ENCODE assay signal across 16 cellular contexts in genomic region chr3:60582285-60582684, GRCh38.
DNase-seq lines count a peak whose midpoint lies in the region; ATAC-seq, FAIRE-seq and TF ChIP-seq lines count a peak whose summit lies in the region.
"Had no signal": no experiment of that assay in that cellular context is flagged by ENCODE, and none has a peak within 500 bp of the region (broad histone marks: within the 10 kb centered on the region; RNA-seq: fewer than 3 reads in every experiment).

No MANE protein-coding gene starts in this region.

- H3K9ac ChIP-seq in HUES6 (ENCODE audit: low read length), result no peak overlapping the region
- H3K9ac ChIP-seq in HepG2 (ENCODE audit: insufficient read depth, low read depth, low read length), result no peak overlapping the region

- no peak for TF ChIP-seq RAD21 in HepG2 (CRISPR knock-in tag; IDR thresholded peaks at IDR 0.05)

- no peak for DNase-seq in AG04450 (ENCODE audit: low read depth, low spot score)
- no peak for DNase-seq in body of pancreas
- no peak for DNase-seq in HepG2 (ENCODE audit: low spot score)
- DNase-seq in cerebellar nuclear complex (lab: John Stamatoyannopoulos, UW), result no peak
- DNase-seq in NCI-H2029 (lab: John Stamatoyannopoulos, UW), result no peak
- no peak for DNase-seq in Peyer's patch
- DNase-seq: activated B cell treated with CpG ODN at 0.5 μM for 24 hours; CD4-positive, CD25-positive, alpha-beta regulatory T cell; central memory CD4-positive, alpha-beta T cell; KG1; midbrain; NCI-H2171 treated with DMSO at 0.1 percent for 48 hours had no signal

- in situ Hi-C loops in HepG2 (cut with HindIII; ENCODE audit: extremely low pct_ligation_motif_present, low pct_unique_long_range_greater_than_20kb), result no loop called here

- peak; percentile 16; the same call in 1 of the 2 replicates for TF ChIP-seq CTCF in AG04450 (IDR thresholded peaks at IDR 0.05; ENCODE audit: low read depth, low read length)
- TF ChIP-seq CTCF in body of pancreas (IDR thresholded peaks at IDR 0.05), result peak in 4 of 7 experiments; percentile 30 to 41 (median 35)
- 0 out of 2 replicates have a peak, but pooled peaks have one; percentile 28 for TF ChIP-seq CTCF in HepG2 (CRISPR knock-in tag; IDR thresholded peaks at IDR 0.05)
- TF ChIP-seq CTCF in Peyer's patch (IDR thresholded peaks at IDR 0.05), result peak in 1 of 6 experiments; percentile 4

- CTCF ChIA-PET in AG04450 (lab: Charles Lee) (interaction anchor here (0.7 to 2.3 kb wide), 3 partner anchors 19 to 367 kb away, joined by 3 to 10 read pairs (median 4); no protein-coding TSS in a partner anchor), HepG2 (lab: Yijun Ruan, JAX; ENCODE audit: low intra/inter-chr PET ratio, low total read pairs) (no interaction called here)

- H2AFZ ChIP-seq in HepG2 (ENCODE audit: low read length), result no peak overlapping the region

- no peak overlapping the region for H3K4me2 ChIP-seq in HepG2 (ENCODE audit: low read depth, low read length)

- no peak for TF ChIP-seq POLR2A in body of pancreas (IDR thresholded peaks at IDR 0.05)
- TF ChIP-seq POLR2A in HepG2 (IDR thresholded peaks at IDR 0.05; ENCODE audit: insufficient read depth in 1 of 2, low read depth in 2 of 2, low read length in 2 of 2), result no peak
- TF ChIP-seq POLR2A in Peyer's patch (IDR thresholded peaks at IDR 0.05), result no peak

- TF ChIP-seq EP300 in HepG2 (IDR thresholded peaks at IDR 0.05; ENCODE audit: low read depth in 2 of 2, low read length in 2 of 2), result no peak
- no peak for TF ChIP-seq EP300 in HepG2 (CRISPR knock-in tag; IDR thresholded peaks at IDR 0.05; ENCODE audit: borderline replicate concordance)

- H3K36me3 ChIP-seq in HUES6 (ENCODE audit: control insufficient read depth, insufficient read depth, low read length) (no peaks in the 10 kb centered on the region), body of pancreas (replicated peaks in 1 of 2; ENCODE audit: insufficient read depth in 1 of 2, low read depth in 2 of 2) (no peaks in the 10 kb centered on the region), HepG2 (replicated peaks in 1 of 2; ENCODE audit: control insufficient read depth in 1 of 2, insufficient read depth in 2 of 2, low read length in 2 of 2) (no peaks in the 10 kb centered on the region), Peyer's patch (no peaks in the 10 kb centered on the region)
- H3K36me3 ChIP-seq: right atrium auricular region, thyroid gland had no signal

- no peak for ATAC-seq in body of pancreas
- no peak for ATAC-seq in HepG2
- ATAC-seq in GM19351 (IDR thresholded peaks at IDR 0.05; ENCODE audit: unreplicated experiment), result no peak

- FAIRE-seq in HepG2 (lab: Jason Lieb, UNC), result no peak

- POLR2A ChIA-PET in AG04450 (lab: Yijun Ruan, JAX) (no interaction called here), HepG2 (lab: Yijun Ruan, JAX) (no interaction called here)

- no TSS peak for BruUV-seq in HepG2 (replicated peaks; lab: Mats Ljungman, UMichigan)

- H4K20me1 ChIP-seq in HepG2 (ENCODE audit: insufficient read depth, low read length), result no peaks in the 10 kb centered on the region

- no peak overlapping the region for H3K4me3 ChIP-seq in AG04450 (ENCODE audit: low read depth, low read length)
- no peak overlapping the region for H3K4me3 ChIP-seq in HUES6 (ENCODE audit: low read depth, low read length)
- H3K4me3 ChIP-seq in body of pancreas, result no peak overlapping the region
- no peak overlapping the region for H3K4me3 ChIP-seq in HepG2 (replicated peaks in 1 of 3; ENCODE audit: insufficient read depth in 1 of 3, low read depth in 2 of 3, low read length in 3 of 3)
- no peak overlapping the region for H3K4me3 ChIP-seq in Peyer's patch
- H3K4me3 ChIP-seq: right atrium auricular region, thyroid gland had no signal

- H3K27me3 ChIP-seq in AG04450 (ENCODE audit: control insufficient read depth, insufficient read depth, low read length) (no peaks in the 10 kb centered on the region), HUES6 (ENCODE audit: control insufficient read depth, insufficient read depth, low read length) (no peaks in the 10 kb centered on the region), body of pancreas (no peaks in the 10 kb centered on the region), HepG2 (ENCODE audit: control insufficient read depth in 1 of 2, insufficient read depth in 2 of 2, low read length in 2 of 2) (no peaks in the 10 kb centered on the region), Peyer's patch (no peaks in the 10 kb centered on the region)
- H3K27me3 ChIP-seq: right atrium auricular region, thyroid gland had no signal

- intact Hi-C loops in body of pancreas (cut with DNase I) (no loop called here), HepG2 (cut with micrococcal nuclease; ENCODE audit: unreplicated experiment) (loop anchor here (2.0 kb wide), 1 partner anchor 161 kb away; no protein-coding TSS in a partner anchor)

- 58 to 61% methylated on average over 3 of the region's 3 CpGs for WGBS in body of pancreas, 2 donors
- 16% methylated on average over 3 of the region's 3 CpGs for WGBS in HepG2 (ENCODE audit: low lambda C conversion rate)

- H3K27ac ChIP-seq in AG04450 (ENCODE audit: low read depth, low read length) (no peak overlapping the region), HUES6 (ENCODE audit: low read depth, low read length) (peak overlapping the region; percentile 8; the same call in 1 of the 2 replicates), body of pancreas (no peak overlapping the region), HepG2 (ENCODE audit: extremely low read length, insufficient read depth, low read length) (no peak overlapping the region), Peyer's patch (no peak overlapping the region)
- H3K27ac ChIP-seq: right atrium auricular region, thyroid gland had no signal

- H3K9me3 ChIP-seq in AG04450 (ENCODE audit: control insufficient read depth, insufficient read depth, low read length), result no peaks in the 10 kb centered on the region
- H3K9me3 ChIP-seq in HUES6 (ENCODE audit: control insufficient read depth, insufficient read depth, low read depth, low read length), result peaks cover 3% of the 10 kb centered on the region; the same call in 1 of the 2 replicates
- H3K9me3 ChIP-seq in body of pancreas, result no peaks in the 10 kb centered on the region
- H3K9me3 ChIP-seq in HepG2 (ENCODE audit: low read length), result no peaks in the 10 kb centered on the region
- H3K9me3 ChIP-seq in Peyer's patch, result no peaks in the 10 kb centered on the region
- H3K9me3 ChIP-seq: right atrium auricular region, thyroid gland had no signal

- peaks cover 9% of the 10 kb centered on the region; the same call in 1 of the 2 replicates for H3K4me1 ChIP-seq in HUES6 (ENCODE audit: control insufficient read depth, insufficient read depth, low read length)
- H3K4me1 ChIP-seq in body of pancreas, result no peaks in the 10 kb centered on the region
- no peaks in the 10 kb centered on the region for H3K4me1 ChIP-seq in HepG2 (ENCODE audit: insufficient read depth, low read length)
- H3K4me1 ChIP-seq in Peyer's patch, result no peaks in the 10 kb centered on the region
- H3K4me1 ChIP-seq: right atrium auricular region had no signal

- no peaks in the 10 kb centered on the region for H3K79me2 ChIP-seq in HepG2 (ENCODE audit: insufficient read depth, low read length)

TF ChIP-seq in HepG2, 621 proteins besides CTCF, POLR2A, EP300 and RAD21:
- TF ChIP-seq, protein P1, sequence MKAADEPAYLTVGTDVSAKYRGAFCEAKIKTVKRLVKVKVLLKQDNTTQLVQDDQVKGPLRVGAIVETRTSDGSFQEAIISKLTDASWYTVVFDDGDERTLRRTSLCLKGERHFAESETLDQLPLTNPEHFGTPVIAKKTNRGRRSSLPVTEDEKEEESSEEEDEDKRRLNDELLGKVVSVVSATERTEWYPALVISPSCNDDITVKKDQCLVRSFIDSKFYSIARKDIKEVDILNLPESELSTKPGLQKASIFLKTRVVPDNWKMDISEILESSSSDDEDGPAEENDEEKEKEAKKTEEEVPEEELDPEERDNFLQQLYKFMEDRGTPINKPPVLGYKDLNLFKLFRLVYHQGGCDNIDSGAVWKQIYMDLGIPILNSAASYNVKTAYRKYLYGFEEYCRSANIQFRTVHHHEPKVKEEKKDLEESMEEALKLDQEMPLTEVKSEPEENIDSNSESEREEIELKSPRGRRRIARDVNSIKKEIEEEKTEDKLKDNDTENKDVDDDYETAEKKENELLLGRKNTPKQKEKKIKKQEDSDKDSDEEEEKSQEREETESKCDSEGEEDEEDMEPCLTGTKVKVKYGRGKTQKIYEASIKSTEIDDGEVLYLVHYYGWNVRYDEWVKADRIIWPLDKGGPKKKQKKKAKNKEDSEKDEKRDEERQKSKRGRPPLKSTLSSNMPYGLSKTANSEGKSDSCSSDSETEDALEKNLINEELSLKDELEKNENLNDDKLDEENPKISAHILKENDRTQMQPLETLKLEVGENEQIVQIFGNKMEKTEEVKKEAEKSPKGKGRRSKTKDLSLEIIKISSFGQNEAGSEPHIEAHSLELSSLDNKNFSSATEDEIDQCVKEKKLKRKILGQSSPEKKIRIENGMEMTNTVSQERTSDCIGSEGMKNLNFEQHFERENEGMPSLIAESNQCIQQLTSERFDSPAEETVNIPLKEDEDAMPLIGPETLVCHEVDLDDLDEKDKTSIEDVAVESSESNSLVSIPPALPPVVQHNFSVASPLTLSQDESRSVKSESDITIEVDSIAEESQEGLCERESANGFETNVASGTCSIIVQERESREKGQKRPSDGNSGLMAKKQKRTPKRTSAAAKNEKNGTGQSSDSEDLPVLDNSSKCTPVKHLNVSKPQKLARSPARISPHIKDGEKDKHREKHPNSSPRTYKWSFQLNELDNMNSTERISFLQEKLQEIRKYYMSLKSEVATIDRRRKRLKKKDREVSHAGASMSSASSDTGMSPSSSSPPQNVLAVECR (CRISPR knock-in tag; IDR thresholded peaks at IDR 0.05; ENCODE audit: borderline replicate concordance), result no peak
- no peak for TF ChIP-seq ATRX (CRISPR knock-in tag; IDR thresholded peaks at IDR 0.05; ENCODE audit: borderline replicate concordance)
- no peak for TF ChIP-seq CENPX (CRISPR knock-in tag; IDR thresholded peaks at IDR 0.05)
- peak; percentile 52 for TF ChIP-seq STAG1 (CRISPR knock-in tag; IDR thresholded peaks at IDR 0.05)
TF ChIP-seq in HepG2: peak in this region for 1.
